Comparison of ENCODE assay signal across 1 cellular context in the genomic region with DNA sequence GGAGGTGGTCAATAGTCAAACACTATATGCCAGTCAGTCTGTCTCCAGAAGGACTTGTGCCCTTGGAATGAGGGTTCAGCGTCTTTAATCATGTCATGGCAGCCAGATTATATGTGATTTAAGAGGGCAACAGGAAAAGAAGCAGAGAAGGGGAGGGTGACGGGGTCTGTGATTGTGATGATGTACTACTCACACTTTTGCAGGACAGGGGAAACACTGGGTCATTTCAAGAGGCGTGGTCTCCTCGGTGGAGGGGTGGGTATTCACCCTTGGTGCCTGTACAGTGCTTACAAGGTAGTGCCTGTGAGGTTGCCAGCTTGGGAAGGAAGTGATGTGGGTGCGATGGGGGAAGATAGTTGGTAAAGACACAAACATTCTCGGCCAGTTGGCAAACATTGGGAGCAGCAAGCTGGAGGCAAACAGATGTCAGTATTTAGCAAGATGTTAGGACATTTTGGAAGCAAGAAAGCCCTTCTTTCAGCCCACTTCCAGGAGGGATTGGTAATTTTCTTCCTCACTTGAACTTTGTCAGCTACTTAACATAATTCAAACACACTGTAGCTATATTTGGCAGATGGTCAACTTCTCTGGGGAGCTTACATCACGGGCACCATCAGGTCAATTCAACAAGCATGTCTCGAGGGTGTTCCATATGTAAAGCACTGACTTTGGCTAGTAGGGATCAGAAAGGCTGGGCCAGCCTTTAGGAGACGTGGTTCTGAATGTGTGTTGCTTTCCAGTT.
TF ChIP-seq lines count a peak whose summit lies in the region.

No MANE protein-coding gene starts in this region.

TF ChIP-seq in HepG2, 621 proteins besides CTCF, POLR2A, EP300 and RAD21 (continued from another document):
- TF ChIP-seq, protein P1, sequence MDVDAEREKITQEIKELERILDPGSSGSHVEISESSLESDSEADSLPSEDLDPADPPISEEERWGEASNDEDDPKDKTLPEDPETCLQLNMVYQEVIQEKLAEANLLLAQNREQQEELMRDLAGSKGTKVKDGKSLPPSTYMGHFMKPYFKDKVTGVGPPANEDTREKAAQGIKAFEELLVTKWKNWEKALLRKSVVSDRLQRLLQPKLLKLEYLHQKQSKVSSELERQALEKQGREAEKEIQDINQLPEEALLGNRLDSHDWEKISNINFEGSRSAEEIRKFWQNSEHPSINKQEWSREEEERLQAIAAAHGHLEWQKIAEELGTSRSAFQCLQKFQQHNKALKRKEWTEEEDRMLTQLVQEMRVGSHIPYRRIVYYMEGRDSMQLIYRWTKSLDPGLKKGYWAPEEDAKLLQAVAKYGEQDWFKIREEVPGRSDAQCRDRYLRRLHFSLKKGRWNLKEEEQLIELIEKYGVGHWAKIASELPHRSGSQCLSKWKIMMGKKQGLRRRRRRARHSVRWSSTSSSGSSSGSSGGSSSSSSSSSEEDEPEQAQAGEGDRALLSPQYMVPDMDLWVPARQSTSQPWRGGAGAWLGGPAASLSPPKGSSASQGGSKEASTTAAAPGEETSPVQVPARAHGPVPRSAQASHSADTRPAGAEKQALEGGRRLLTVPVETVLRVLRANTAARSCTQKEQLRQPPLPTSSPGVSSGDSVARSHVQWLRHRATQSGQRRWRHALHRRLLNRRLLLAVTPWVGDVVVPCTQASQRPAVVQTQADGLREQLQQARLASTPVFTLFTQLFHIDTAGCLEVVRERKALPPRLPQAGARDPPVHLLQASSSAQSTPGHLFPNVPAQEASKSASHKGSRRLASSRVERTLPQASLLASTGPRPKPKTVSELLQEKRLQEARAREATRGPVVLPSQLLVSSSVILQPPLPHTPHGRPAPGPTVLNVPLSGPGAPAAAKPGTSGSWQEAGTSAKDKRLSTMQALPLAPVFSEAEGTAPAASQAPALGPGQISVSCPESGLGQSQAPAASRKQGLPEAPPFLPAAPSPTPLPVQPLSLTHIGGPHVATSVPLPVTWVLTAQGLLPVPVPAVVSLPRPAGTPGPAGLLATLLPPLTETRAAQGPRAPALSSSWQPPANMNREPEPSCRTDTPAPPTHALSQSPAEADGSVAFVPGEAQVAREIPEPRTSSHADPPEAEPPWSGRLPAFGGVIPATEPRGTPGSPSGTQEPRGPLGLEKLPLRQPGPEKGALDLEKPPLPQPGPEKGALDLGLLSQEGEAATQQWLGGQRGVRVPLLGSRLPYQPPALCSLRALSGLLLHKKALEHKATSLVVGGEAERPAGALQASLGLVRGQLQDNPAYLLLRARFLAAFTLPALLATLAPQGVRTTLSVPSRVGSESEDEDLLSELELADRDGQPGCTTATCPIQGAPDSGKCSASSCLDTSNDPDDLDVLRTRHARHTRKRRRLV (CRISPR knock-in tag; IDR thresholded peaks at IDR 0.05): no peak
- TF ChIP-seq ZNF839 (CRISPR knock-in tag; IDR thresholded peaks at IDR 0.05; ENCODE audit: borderline replicate concordance) (no peak), ZNF3 (CRISPR knock-in tag; IDR thresholded peaks at IDR 0.05) (no peak), SATB2 (CRISPR knock-in tag; IDR thresholded peaks at IDR 0.05) (no peak), ZNF75D (CRISPR knock-in tag; IDR thresholded peaks at IDR 0.05; ENCODE audit: borderline replicate concordance) (no peak), TOE1 (CRISPR knock-in tag; IDR thresholded peaks at IDR 0.05) (no peak), MED1 (CRISPR knock-in tag; IDR thresholded peaks at IDR 0.05) (no peak), PAF1 (CRISPR knock-in tag; IDR thresholded peaks at IDR 0.05) (no peak), NRL (CRISPR knock-in tag; IDR thresholded peaks at IDR 0.05; ENCODE audit: borderline replicate concordance) (no peak)
- TF ChIP-seq, protein P2, sequence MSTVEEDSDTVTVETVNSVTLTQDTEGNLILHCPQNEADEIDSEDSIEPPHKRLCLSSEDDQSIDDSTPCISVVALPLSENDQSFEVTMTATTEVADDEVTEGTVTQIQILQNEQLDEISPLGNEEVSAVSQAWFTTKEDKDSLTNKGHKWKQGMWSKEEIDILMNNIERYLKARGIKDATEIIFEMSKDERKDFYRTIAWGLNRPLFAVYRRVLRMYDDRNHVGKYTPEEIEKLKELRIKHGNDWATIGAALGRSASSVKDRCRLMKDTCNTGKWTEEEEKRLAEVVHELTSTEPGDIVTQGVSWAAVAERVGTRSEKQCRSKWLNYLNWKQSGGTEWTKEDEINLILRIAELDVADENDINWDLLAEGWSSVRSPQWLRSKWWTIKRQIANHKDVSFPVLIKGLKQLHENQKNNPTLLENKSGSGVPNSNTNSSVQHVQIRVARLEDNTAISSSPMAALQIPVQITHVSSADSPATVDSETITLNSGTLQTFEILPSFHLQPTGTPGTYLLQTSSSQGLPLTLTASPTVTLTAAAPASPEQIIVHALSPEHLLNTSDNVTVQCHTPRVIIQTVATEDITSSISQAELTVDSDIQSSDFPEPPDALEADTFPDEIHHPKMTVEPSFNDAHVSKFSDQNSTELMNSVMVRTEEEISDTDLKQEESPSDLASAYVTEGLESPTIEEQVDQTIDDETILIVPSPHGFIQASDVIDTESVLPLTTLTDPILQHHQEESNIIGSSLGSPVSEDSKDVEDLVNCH (CRISPR knock-in tag; IDR thresholded peaks at IDR 0.05): no peak
- TF ChIP-seq, protein P3, sequence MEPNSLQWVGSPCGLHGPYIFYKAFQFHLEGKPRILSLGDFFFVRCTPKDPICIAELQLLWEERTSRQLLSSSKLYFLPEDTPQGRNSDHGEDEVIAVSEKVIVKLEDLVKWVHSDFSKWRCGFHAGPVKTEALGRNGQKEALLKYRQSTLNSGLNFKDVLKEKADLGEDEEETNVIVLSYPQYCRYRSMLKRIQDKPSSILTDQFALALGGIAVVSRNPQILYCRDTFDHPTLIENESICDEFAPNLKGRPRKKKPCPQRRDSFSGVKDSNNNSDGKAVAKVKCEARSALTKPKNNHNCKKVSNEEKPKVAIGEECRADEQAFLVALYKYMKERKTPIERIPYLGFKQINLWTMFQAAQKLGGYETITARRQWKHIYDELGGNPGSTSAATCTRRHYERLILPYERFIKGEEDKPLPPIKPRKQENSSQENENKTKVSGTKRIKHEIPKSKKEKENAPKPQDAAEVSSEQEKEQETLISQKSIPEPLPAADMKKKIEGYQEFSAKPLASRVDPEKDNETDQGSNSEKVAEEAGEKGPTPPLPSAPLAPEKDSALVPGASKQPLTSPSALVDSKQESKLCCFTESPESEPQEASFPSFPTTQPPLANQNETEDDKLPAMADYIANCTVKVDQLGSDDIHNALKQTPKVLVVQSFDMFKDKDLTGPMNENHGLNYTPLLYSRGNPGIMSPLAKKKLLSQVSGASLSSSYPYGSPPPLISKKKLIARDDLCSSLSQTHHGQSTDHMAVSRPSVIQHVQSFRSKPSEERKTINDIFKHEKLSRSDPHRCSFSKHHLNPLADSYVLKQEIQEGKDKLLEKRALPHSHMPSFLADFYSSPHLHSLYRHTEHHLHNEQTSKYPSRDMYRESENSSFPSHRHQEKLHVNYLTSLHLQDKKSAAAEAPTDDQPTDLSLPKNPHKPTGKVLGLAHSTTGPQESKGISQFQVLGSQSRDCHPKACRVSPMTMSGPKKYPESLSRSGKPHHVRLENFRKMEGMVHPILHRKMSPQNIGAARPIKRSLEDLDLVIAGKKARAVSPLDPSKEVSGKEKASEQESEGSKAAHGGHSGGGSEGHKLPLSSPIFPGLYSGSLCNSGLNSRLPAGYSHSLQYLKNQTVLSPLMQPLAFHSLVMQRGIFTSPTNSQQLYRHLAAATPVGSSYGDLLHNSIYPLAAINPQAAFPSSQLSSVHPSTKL (CRISPR knock-in tag; IDR thresholded peaks at IDR 0.05): no peak
- TF ChIP-seq, protein P4, sequence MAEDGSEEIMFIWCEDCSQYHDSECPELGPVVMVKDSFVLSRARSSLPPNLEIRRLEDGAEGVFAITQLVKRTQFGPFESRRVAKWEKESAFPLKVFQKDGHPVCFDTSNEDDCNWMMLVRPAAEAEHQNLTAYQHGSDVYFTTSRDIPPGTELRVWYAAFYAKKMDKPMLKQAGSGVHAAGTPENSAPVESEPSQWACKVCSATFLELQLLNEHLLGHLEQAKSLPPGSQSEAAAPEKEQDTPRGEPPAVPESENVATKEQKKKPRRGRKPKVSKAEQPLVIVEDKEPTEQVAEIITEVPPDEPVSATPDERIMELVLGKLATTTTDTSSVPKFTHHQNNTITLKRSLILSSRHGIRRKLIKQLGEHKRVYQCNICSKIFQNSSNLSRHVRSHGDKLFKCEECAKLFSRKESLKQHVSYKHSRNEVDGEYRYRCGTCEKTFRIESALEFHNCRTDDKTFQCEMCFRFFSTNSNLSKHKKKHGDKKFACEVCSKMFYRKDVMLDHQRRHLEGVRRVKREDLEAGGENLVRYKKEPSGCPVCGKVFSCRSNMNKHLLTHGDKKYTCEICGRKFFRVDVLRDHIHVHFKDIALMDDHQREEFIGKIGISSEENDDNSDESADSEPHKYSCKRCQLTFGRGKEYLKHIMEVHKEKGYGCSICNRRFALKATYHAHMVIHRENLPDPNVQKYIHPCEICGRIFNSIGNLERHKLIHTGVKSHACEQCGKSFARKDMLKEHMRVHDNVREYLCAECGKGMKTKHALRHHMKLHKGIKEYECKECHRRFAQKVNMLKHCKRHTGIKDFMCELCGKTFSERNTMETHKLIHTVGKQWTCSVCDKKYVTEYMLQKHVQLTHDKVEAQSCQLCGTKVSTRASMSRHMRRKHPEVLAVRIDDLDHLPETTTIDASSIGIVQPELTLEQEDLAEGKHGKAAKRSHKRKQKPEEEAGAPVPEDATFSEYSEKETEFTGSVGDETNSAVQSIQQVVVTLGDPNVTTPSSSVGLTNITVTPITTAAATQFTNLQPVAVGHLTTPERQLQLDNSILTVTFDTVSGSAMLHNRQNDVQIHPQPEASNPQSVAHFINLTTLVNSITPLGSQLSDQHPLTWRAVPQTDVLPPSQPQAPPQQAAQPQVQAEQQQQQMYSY (CRISPR knock-in tag; IDR thresholded peaks at IDR 0.05): no peak
